12 cellular contexts compared by ENCODE assay signal in genomic region chr4:112521123-112522116, GRCh38.
DNase-seq lines count a peak whose midpoint lies in the region; ATAC-seq lines count a peak whose summit lies in the region.
"Had no signal": no experiment of that assay in that cellular context is flagged by ENCODE, and none has a peak within 500 bp of the region (broad histone marks: within the 10 kb centered on the region; RNA-seq: fewer than 3 reads in every experiment).

No MANE protein-coding gene starts in this region.

- H3K4me3 ChIP-seq in neuron (ENCODE audit: low read length), result peak overlapping the region; percentile 39
- H3K4me3 ChIP-seq: tibial artery had no signal

- ATAC-seq in HG02642 (IDR thresholded peaks at IDR 0.05; ENCODE audit: poor library complexity, unreplicated experiment) (peak; percentile 17), HG03025 (IDR thresholded peaks at IDR 0.05; ENCODE audit: low FRiP score, unreplicated experiment) (no peak), GM21786 (IDR thresholded peaks at IDR 0.05; ENCODE audit: unreplicated experiment) (no peak)

- no peaks in the 10 kb centered on the region for H3K36me3 ChIP-seq in neuron (ENCODE audit: insufficient read depth, low read length)
- H3K36me3 ChIP-seq: tibial artery had no signal

- H3K27me3 ChIP-seq in neuron (ENCODE audit: insufficient read depth, low read length), result peaks cover 59% of the 10 kb centered on the region

- H3K4me1 ChIP-seq in neuron (ENCODE audit: insufficient read depth, low read length), result peaks cover 56% of the 10 kb centered on the region

- no peaks in the 10 kb centered on the region for H3K9me3 ChIP-seq in neuron (ENCODE audit: low read length)

- peak; percentile 50 for DNase-seq in DMS53 (lab: John Stamatoyannopoulos, UW)
- no peak for DNase-seq in DMS53 treated with DMSO at 0.1 percent for 48 hours (lab: John Stamatoyannopoulos, UW; ENCODE audit: unreplicated experiment)
- peak; percentile 10 for DNase-seq in astrocyte of the hippocampus (ENCODE audit: low read depth, low spot score)
- DNase-seq in DMS 273 (lab: John Stamatoyannopoulos, UW; ENCODE audit: unreplicated experiment), result no peak
- DNase-seq: head of caudate nucleus, NCI-H2107, nucleus accumbens, tibial artery had no signal

- H2AFZ ChIP-seq in neuron (ENCODE audit: low read depth, low read length), result no peak overlapping the region

Comparison
In these comparisons a context has a peak if more than half of its experiments do, and no peak if none do; other contexts are left out.
1. DNase-seq: peak in DMS53 (single experiment) and astrocyte of the hippocampus (single experiment); none in DMS53 treated with DMSO at 0.1 percent for 48 hours (single experiment) and DMS 273 (single experiment).